In the genomic region with DNA sequence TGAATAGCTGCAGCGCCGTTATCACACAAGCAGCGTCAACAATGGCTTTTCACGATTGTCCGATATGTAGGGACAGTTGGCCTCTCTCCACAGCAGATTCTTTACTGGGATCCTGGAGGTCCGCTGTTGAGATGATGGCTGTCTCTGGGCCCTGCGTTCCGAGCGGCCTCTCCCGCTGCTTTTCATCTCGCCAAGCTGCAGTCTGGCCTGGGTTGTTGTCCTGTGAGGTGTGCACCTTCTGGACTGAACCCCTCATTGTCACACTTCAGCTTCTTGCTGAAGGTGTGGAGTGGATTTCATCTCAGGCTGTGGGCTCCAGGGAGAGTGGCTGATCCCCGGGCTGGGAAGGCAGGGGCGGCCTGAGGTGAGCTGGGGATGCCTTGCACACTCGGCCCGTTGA, we compare ENCODE assay signal across 1 cellular context.
TF ChIP-seq lines count a peak whose summit lies in the region.

No MANE protein-coding gene starts in this region.

TF ChIP-seq in K562, 482 proteins besides CTCF, POLR2A, EP300 and RAD21:
- no peak for TF ChIP-seq THRAP3 (IDR thresholded peaks at IDR 0.05; ENCODE audit: borderline replicate concordance)
- no peak for TF ChIP-seq FOXM1 (IDR thresholded peaks at IDR 0.05; ENCODE audit: low read depth)
- no peak for TF ChIP-seq FOXM1 (CRISPR knock-in tag; IDR thresholded peaks at IDR 0.05; ENCODE audit: low read depth)
- TF ChIP-seq CHD1 (IDR thresholded peaks at IDR 0.05; ENCODE audit: low read length): no peak
- no peak for TF ChIP-seq RERE (CRISPR knock-in tag; IDR thresholded peaks at IDR 0.05; ENCODE audit: borderline replicate concordance)
- no peak for TF ChIP-seq CCAR2 (IDR thresholded peaks at IDR 0.05; ENCODE audit: low read depth, low read length)
- no peak for TF ChIP-seq YY1 (IDR thresholded peaks at IDR 0.05; ENCODE audit: borderline replicate concordance in 1 of 3, control insufficient read depth in 1 of 3, extremely low read depth in 1 of 3, insufficient read depth in 3 of 3, insufficient read length in 1 of 3, insufficient replicate concordance in 2 of 3, low read depth in 1 of 3, low read length in 2 of 3)
- no peak for TF ChIP-seq PHTF2 (CRISPR knock-in tag; IDR thresholded peaks at IDR 0.05)
- TF ChIP-seq ZHX1 (conservative IDR thresholded peaks at IDR 0.05; ENCODE audit: low read length): no peak
- no peak for TF ChIP-seq ETV1 (tag; conservative IDR thresholded peaks at IDR 0.05; ENCODE audit: low read depth)
- TF ChIP-seq MTF1 (CRISPR knock-in tag; IDR thresholded peaks at IDR 0.05; ENCODE audit: borderline replicate concordance): no peak
